In the genomic region with DNA sequence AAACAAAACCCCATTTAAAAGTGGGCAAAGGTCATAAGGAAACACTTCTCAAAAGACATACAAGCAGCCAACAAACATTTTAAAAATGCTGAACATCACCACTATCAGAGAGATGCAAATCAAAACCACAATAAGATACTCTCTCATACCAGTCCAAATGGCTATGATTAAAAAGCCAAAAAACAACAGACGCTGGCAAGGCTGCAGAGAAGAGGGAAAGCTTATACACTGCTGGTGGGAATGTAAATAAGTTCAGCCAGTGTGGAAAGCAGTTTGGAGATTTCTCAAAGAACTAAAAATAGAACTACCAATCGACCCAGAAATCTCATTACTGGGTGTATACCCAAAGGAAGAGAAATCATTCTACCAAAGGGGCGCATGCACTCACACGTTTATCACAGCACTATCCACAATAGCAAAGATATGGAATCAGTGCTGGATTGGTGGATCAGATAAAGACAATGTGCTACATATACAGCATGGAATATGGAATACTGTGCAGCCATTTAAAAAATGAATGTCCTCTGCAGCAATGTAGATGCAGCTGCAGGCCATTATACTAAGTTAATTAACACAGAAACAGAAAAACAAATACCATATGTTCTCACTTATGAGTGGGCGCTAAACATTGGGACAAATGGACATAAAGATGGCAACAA, we compare ENCODE assay signal across 26 cellular contexts.
DNase-seq lines count a peak whose midpoint lies in the region; ATAC-seq, FAIRE-seq and TF ChIP-seq lines count a peak whose summit lies in the region.
"Had no signal": no experiment of that assay in that cellular context is flagged by ENCODE, and none has a peak within 500 bp of the region (broad histone marks: within the 10 kb centered on the region; RNA-seq: fewer than 3 reads in every experiment).

No MANE protein-coding gene starts in this region.

- H3K27ac ChIP-seq in fibroblast of lung (ENCODE audit: insufficient read depth, low read length) (no peak overlapping the region), tibial artery (no peak overlapping the region)
- H3K27ac ChIP-seq: BLaER1, HL-60, parathyroid adenoma, sigmoid colon, tibial nerve had no signal

- DNase-seq in HTR-8/SVneo (ENCODE audit: insufficient read length, low spot score): no peak
- peak; percentile 35 to 77 for DNase-seq in fibroblast of lung (ENCODE audit: low read depth in 2 of 2)
- DNase-seq in activated gamma-delta T cell (lab: John Stamatoyannopoulos, UW): no peak
- no peak for DNase-seq in tibial artery
- DNase-seq in GM19240 (ENCODE audit: insufficient read length, low spot score): no peak
- DNase-seq: activated CD4-positive, alpha-beta T cell treated with anti-CD3 and anti-CD28 coated beads for 48 hours; activated CD8-positive, alpha-beta memory T cell treated with anti-CD3 and anti-CD28 coated beads, Interleukin-2, amount 10 ng/mL, durations not matched to agents 7 days and 5 days; amniotic stem cell; Calu3; effector memory CD8-positive, alpha-beta T cell; kidney glomerular epithelial cell; mesendoderm; naive thymus-derived CD4-positive, alpha-beta T cell; NCI-H187 treated with DMSO at 0.1 percent for 48 hours; NCI-H345; sigmoid colon; stimulated activated naive CD4-positive, alpha-beta T cell treated with Interleukin-2 at 50 U/mL for 16 hours had no signal

- no peaks in the 10 kb centered on the region for H4K20me1 ChIP-seq in fibroblast of lung (ENCODE audit: control insufficient read depth, extremely low read depth, insufficient read depth, low read length)
- H4K20me1 ChIP-seq: BLaER1 had no signal

- no peak overlapping the region for H3K4me2 ChIP-seq in fibroblast of lung (ENCODE audit: extremely low read depth, insufficient read depth, low read length)
- H3K4me2 ChIP-seq: BLaER1 had no signal

- H3K79me2 ChIP-seq in fibroblast of lung (ENCODE audit: control insufficient read depth, insufficient read depth, low read length): no peaks in the 10 kb centered on the region
- H3K79me2 ChIP-seq: parathyroid adenoma had no signal

- peak; percentile 97 for FAIRE-seq in HTR-8/SVneo (lab: Jason Lieb, UNC)
- FAIRE-seq: G401.6, GM12892 had no signal

- intact Hi-C loops in tibial artery (cut with DNase I; ENCODE audit: low total_unique reads): no loop called here

- H3K27me3 ChIP-seq in fibroblast of lung (ENCODE audit: control insufficient read depth, insufficient read depth, low read length): no peaks in the 10 kb centered on the region
- peaks cover 0 to 10% of the 10 kb centered on the region in 2 donors for H3K27me3 ChIP-seq in tibial artery
- H3K27me3 ChIP-seq: BLaER1, sigmoid colon, tibial nerve had no signal

- TF ChIP-seq CTCF in fibroblast of lung (conservative IDR thresholded peaks at IDR 0.05 in 1 of 2, IDR thresholded peaks at IDR 0.05 in 1 of 2; ENCODE audit: low read depth in 1 of 2, low read length in 2 of 2) (no peak), tibial artery (IDR thresholded peaks at IDR 0.05) (no peak)

- H3K9me3 ChIP-seq in fibroblast of lung (ENCODE audit: control insufficient read depth, insufficient read depth, low read depth, low read length) (no peaks in the 10 kb centered on the region), tibial artery (no peaks in the 10 kb centered on the region)
- H3K9me3 ChIP-seq: BLaER1, sigmoid colon, tibial nerve had no signal

- no peak overlapping the region for H2AFZ ChIP-seq in fibroblast of lung (ENCODE audit: low read length)
- H2AFZ ChIP-seq: parathyroid adenoma had no signal

- no peak overlapping the region for H3K9ac ChIP-seq in fibroblast of lung (ENCODE audit: insufficient read depth, low read length)
- H3K9ac ChIP-seq: BLaER1, parathyroid adenoma had no signal

- no peaks in the 10 kb centered on the region for H3K4me1 ChIP-seq in fibroblast of lung (ENCODE audit: control insufficient read depth, extremely low read depth, insufficient read depth, low read length)
- H3K4me1 ChIP-seq in tibial artery: no peaks in the 10 kb centered on the region
- H3K4me1 ChIP-seq: BLaER1, parathyroid adenoma, sigmoid colon, tibial nerve had no signal

- H3K36me3 ChIP-seq in fibroblast of lung (ENCODE audit: control insufficient read depth, insufficient read depth, low read length) (no peaks in the 10 kb centered on the region), tibial artery (no peaks in the 10 kb centered on the region)
- H3K36me3 ChIP-seq: BLaER1, sigmoid colon, tibial nerve had no signal

- ATAC-seq in SK-N-SH treated with all-trans-retinoic acid at 6 μM for 48 hours (peak; percentile 79), HG02763 (IDR thresholded peaks at IDR 0.05; ENCODE audit: unreplicated experiment) (no peak)
- ATAC-seq: activated CD8-positive, alpha-beta memory T cell treated with anti-CD3 and anti-CD28 coated beads, Interleukin-2, amount 10 ng/mL, durations not matched to agents 7 days and 5 days; effector memory CD8-positive, alpha-beta T cell; HCT116; naive thymus-derived CD4-positive, alpha-beta T cell had no signal

- H3K4me3 ChIP-seq in fibroblast of lung (replicated peaks in 1 of 4; ENCODE audit: control extremely low read depth in 1 of 4, insufficient read depth in 1 of 4, low read depth in 3 of 4, low read length in 4 of 4) (no peak overlapping the region), tibial artery (no peak overlapping the region)
- H3K4me3 ChIP-seq: BLaER1, sigmoid colon, tibial nerve had no signal

TF ChIP-seq in SK-N-SH treated with all-trans-retinoic acid at 6 μM for 48 hours, 23 proteins besides CTCF, POLR2A, EP300 and RAD21:
- TF ChIP-seq ISL1 (CRISPR knock-in tag; IDR thresholded peaks at IDR 0.05) (peak; percentile 30; the same call in 1 of the 2 replicates), RARB (CRISPR knock-in tag; IDR thresholded peaks at IDR 0.05) (no peak), GLIS3 (CRISPR knock-in tag; IDR thresholded peaks at IDR 0.05) (no peak), TSHZ2 (CRISPR knock-in tag; IDR thresholded peaks at IDR 0.05) (peak; percentile 78; the same call in 1 of the 2 replicates), CSDC2 (CRISPR knock-in tag; IDR thresholded peaks at IDR 0.05) (no peak), TOX (CRISPR knock-in tag; IDR thresholded peaks at IDR 0.05; ENCODE audit: borderline replicate concordance) (no peak), PATZ1 (CRISPR knock-in tag; IDR thresholded peaks at IDR 0.05; ENCODE audit: borderline replicate concordance) (no peak), ZNF70 (CRISPR knock-in tag; IDR thresholded peaks at IDR 0.05) (no peak), TCF4 (CRISPR knock-in tag; IDR thresholded peaks at IDR 0.05; ENCODE audit: borderline replicate concordance) (peak; percentile 88)
- TF ChIP-seq, protein P1, sequence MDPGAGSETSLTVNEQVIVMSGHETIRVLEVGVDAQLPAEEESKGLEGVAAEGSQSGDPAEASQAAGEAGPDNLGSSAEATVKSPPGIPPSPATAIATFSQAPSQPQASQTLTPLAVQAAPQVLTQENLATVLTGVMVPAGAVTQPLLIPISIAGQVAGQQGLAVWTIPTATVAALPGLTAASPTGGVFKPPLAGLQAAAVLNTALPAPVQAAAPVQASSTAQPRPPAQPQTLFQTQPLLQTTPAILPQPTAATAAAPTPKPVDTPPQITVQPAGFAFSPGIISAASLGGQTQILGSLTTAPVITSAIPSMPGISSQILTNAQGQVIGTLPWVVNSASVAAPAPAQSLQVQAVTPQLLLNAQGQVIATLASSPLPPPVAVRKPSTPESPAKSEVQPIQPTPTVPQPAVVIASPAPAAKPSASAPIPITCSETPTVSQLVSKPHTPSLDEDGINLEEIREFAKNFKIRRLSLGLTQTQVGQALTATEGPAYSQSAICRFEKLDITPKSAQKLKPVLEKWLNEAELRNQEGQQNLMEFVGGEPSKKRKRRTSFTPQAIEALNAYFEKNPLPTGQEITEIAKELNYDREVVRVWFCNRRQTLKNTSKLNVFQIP (CRISPR knock-in tag; IDR thresholded peaks at IDR 0.05; ENCODE audit: borderline replicate concordance, low read depth): no peak

Comparison
In these comparisons a context has a peak if more than half of its experiments do, and no peak if none do; other contexts are left out.
1. DNase-seq: peak in fibroblast of lung (2 of 2); none in HTR-8/SVneo (single experiment), activated gamma-delta T cell (single experiment), tibial artery (0 of 2) and GM19240 (single experiment).